Comparison of ENCODE assay signal across 1 cellular context in the genomic region with DNA sequence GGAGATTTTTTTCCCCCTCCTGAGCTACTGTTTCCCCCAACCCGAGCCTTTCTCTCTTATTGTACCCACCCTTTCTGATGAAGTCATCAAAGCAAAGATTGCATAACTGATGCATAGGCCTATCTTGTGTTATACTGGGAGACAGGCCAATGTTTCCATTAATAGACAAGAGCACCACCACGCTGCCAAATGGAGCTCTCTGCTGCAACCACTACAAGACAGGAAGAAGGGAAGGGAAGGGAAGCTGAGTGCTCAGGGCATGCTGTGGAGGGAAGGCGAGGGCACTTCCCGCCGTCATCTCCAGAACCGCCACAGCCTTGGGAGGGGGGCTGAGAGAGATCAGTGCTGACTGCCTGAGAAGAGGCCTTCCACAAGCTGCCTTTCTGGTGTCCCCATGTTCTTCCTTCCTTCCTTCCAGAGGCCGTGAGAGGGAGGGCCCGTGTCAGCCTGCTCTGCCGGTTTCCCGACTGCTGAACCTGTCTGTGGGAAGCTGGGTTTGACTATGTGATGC.
TF ChIP-seq lines count a peak whose summit lies in the region.

No MANE protein-coding gene starts in this region.

TF ChIP-seq in K562, 482 proteins besides CTCF, POLR2A, EP300 and RAD21 (continued from another document and continues in another):
- TF ChIP-seq, protein P1, sequence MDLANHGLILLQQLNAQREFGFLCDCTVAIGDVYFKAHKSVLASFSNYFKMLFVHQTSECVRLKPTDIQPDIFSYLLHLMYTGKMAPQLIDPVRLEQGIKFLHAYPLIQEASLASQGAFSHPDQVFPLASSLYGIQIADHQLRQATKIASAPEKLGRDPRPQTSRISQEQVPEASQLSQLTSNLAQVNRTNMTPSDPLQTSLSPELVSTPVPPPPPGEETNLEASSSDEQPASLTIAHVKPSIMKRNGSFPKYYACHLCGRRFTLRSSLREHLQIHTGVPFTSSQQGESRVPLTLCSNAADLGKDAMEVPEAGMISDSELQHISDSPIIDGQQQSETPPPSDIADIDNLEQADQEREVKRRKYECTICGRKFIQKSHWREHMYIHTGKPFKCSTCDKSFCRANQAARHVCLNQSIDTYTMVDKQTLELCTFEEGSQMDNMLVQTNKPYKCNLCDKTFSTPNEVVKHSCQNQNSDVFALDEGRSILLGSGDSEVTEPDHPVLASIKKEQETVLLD (IDR thresholded peaks at IDR 0.05): no peak
- TF ChIP-seq FIP1L1 (IDR thresholded peaks at IDR 0.05; ENCODE audit: low read depth, low read length, poor library complexity, severe bottlenecking) (no peak), SMAD1 (IDR thresholded peaks at IDR 0.05; ENCODE audit: low read depth, low read length, partially characterized antibody) (peak; percentile 39), ZNF146 (CRISPR knock-in tag; IDR thresholded peaks at IDR 0.05; ENCODE audit: unreplicated experiment) (no peak), CREM (IDR thresholded peaks at IDR 0.05; ENCODE audit: low read depth) (peak; percentile 26; the same call in 1 of the 2 replicates), ATF1 (CRISPR knock-in tag; IDR thresholded peaks at IDR 0.05) (no peak), ATF1 (tag; IDR thresholded peaks at IDR 0.05) (peak; percentile 50), CEBPG (CRISPR knock-in tag; IDR thresholded peaks at IDR 0.05) (peak; percentile 80), CEBPG (tag; conservative IDR thresholded peaks at IDR 0.05 in 1 of 2, IDR thresholded peaks at IDR 0.05 in 1 of 2) (peak; percentile 94 to 96), FOSL1 (tag; conservative IDR thresholded peaks at IDR 0.05) (no peak), FOS (IDR thresholded peaks at IDR 0.05; ENCODE audit: extremely low read depth, insufficient read length) (no peak), CHD1 (IDR thresholded peaks at IDR 0.05; ENCODE audit: low read length) (no peak), MAFF (IDR thresholded peaks at IDR 0.05; ENCODE audit: low read length) (no peak), HNRNPUL1 (IDR thresholded peaks at IDR 0.05; ENCODE audit: low read length) (no peak), RBM17 (IDR thresholded peaks at IDR 0.05; ENCODE audit: borderline replicate concordance, low read depth, low read length) (no peak), MEF2D (tag; conservative IDR thresholded peaks at IDR 0.05; ENCODE audit: low read depth) (peak; percentile 86), NFIC (IDR thresholded peaks at IDR 0.05) (peak; percentile 43; the same call in 1 of the 2 replicates), ETV1 (tag; conservative IDR thresholded peaks at IDR 0.05; ENCODE audit: low read depth) (0 out of 2 replicates have a peak, but pooled peaks have one; percentile 36), SMARCE1 (IDR thresholded peaks at IDR 0.05) (no peak), ATF7 (IDR thresholded peaks at IDR 0.05) (peak; percentile 85), ZNF507 (tag; conservative IDR thresholded peaks at IDR 0.05) (no peak), GABPA (tag; conservative IDR thresholded peaks at IDR 0.05; ENCODE audit: low read depth) (peak; percentile 52), ZNF766 (CRISPR knock-in tag; conservative IDR thresholded peaks at IDR 0.05) (0 out of 2 replicates have a peak, but pooled peaks have one; percentile 24), KAT8 (IDR thresholded peaks at IDR 0.05; ENCODE audit: low read depth) (no peak), CTBP1 (IDR thresholded peaks at IDR 0.05; ENCODE audit: borderline replicate concordance) (peak; percentile 38; the same call in 1 of the 2 replicates), JUND (IDR thresholded peaks at IDR 0.05; ENCODE audit: borderline replicate concordance, low read depth, low read length) (peak; percentile 62), JUND (tag; IDR thresholded peaks at IDR 0.05; ENCODE audit: borderline replicate concordance, low read depth, low read length) (peak; percentile 84; the same call in 2 of the 3 replicates), GTF2E2 (tag; IDR thresholded peaks at IDR 0.05) (no peak), CEBPB (tag; IDR thresholded peaks at IDR 0.05) (peak; percentile 96), ZKSCAN3 (CRISPR knock-in tag; IDR thresholded peaks at IDR 0.05) (no peak), TEAD2 (tag; IDR thresholded peaks at IDR 0.05) (no peak), ZNF445 (CRISPR knock-in tag; IDR thresholded peaks at IDR 0.05; ENCODE audit: low read depth) (no peak), ZNF644 (tag; IDR thresholded peaks at IDR 0.05; ENCODE audit: low read depth) (no peak), TBP (optimal IDR thresholded peaks at IDR 0.05; ENCODE audit: low read depth, low read length) (no peak), C11orf30 (IDR thresholded peaks at IDR 0.05; ENCODE audit: low read depth) (no peak), POLR2G (IDR thresholded peaks at IDR 0.05; ENCODE audit: low read depth, low read length) (no peak), L3MBTL2 (IDR thresholded peaks at IDR 0.05) (peak; percentile 84), RCOR1 (IDR thresholded peaks at IDR 0.05; ENCODE audit: borderline replicate concordance in 1 of 2, low read depth in 2 of 2, low read length in 2 of 2) (0 out of 4 replicates have a peak, but pooled peaks of 1 of the 2 experiments have one; percentile 33), ZNF436 (CRISPR knock-in tag; IDR thresholded peaks at IDR 0.05) (no peak), PHB2 (IDR thresholded peaks at IDR 0.05; ENCODE audit: low read depth) (no peak)
- TF ChIP-seq, protein P2, sequence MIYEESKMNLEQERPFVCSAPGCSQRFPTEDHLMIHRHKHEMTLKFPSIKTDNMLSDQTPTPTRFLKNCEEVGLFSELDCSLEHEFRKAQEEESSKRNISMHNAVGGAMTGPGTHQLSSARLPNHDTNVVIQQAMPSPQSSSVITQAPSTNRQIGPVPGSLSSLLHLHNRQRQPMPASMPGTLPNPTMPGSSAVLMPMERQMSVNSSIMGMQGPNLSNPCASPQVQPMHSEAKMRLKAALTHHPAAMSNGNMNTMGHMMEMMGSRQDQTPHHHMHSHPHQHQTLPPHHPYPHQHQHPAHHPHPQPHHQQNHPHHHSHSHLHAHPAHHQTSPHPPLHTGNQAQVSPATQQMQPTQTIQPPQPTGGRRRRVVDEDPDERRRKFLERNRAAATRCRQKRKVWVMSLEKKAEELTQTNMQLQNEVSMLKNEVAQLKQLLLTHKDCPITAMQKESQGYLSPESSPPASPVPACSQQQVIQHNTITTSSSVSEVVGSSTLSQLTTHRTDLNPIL (CRISPR knock-in tag; IDR thresholded peaks at IDR 0.05): no peak
- TF ChIP-seq, protein P3, sequence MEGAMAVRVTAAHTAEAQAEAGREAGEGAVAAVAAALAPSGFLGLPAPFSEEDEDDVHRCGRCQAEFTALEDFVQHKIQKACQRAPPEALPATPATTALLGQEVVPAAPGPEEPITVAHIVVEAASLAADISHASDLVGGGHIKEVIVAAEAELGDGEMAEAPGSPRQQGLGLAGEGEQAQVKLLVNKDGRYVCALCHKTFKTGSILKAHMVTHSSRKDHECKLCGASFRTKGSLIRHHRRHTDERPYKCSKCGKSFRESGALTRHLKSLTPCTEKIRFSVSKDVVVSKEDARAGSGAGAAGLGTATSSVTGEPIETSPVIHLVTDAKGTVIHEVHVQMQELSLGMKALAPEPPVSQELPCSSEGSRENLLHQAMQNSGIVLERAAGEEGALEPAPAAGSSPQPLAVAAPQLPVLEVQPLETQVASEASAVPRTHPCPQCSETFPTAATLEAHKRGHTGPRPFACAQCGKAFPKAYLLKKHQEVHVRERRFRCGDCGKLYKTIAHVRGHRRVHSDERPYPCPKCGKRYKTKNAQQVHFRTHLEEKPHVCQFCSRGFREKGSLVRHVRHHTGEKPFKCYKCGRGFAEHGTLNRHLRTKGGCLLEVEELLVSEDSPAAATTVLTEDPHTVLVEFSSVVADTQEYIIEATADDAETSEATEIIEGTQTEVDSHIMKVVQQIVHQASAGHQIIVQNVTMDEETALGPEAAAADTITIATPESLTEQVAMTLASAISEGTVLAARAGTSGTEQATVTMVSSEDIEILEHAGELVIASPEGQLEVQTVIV (CRISPR knock-in tag; IDR thresholded peaks at IDR 0.05; ENCODE audit: borderline replicate concordance): no peak
- TF ChIP-seq, protein P4, sequence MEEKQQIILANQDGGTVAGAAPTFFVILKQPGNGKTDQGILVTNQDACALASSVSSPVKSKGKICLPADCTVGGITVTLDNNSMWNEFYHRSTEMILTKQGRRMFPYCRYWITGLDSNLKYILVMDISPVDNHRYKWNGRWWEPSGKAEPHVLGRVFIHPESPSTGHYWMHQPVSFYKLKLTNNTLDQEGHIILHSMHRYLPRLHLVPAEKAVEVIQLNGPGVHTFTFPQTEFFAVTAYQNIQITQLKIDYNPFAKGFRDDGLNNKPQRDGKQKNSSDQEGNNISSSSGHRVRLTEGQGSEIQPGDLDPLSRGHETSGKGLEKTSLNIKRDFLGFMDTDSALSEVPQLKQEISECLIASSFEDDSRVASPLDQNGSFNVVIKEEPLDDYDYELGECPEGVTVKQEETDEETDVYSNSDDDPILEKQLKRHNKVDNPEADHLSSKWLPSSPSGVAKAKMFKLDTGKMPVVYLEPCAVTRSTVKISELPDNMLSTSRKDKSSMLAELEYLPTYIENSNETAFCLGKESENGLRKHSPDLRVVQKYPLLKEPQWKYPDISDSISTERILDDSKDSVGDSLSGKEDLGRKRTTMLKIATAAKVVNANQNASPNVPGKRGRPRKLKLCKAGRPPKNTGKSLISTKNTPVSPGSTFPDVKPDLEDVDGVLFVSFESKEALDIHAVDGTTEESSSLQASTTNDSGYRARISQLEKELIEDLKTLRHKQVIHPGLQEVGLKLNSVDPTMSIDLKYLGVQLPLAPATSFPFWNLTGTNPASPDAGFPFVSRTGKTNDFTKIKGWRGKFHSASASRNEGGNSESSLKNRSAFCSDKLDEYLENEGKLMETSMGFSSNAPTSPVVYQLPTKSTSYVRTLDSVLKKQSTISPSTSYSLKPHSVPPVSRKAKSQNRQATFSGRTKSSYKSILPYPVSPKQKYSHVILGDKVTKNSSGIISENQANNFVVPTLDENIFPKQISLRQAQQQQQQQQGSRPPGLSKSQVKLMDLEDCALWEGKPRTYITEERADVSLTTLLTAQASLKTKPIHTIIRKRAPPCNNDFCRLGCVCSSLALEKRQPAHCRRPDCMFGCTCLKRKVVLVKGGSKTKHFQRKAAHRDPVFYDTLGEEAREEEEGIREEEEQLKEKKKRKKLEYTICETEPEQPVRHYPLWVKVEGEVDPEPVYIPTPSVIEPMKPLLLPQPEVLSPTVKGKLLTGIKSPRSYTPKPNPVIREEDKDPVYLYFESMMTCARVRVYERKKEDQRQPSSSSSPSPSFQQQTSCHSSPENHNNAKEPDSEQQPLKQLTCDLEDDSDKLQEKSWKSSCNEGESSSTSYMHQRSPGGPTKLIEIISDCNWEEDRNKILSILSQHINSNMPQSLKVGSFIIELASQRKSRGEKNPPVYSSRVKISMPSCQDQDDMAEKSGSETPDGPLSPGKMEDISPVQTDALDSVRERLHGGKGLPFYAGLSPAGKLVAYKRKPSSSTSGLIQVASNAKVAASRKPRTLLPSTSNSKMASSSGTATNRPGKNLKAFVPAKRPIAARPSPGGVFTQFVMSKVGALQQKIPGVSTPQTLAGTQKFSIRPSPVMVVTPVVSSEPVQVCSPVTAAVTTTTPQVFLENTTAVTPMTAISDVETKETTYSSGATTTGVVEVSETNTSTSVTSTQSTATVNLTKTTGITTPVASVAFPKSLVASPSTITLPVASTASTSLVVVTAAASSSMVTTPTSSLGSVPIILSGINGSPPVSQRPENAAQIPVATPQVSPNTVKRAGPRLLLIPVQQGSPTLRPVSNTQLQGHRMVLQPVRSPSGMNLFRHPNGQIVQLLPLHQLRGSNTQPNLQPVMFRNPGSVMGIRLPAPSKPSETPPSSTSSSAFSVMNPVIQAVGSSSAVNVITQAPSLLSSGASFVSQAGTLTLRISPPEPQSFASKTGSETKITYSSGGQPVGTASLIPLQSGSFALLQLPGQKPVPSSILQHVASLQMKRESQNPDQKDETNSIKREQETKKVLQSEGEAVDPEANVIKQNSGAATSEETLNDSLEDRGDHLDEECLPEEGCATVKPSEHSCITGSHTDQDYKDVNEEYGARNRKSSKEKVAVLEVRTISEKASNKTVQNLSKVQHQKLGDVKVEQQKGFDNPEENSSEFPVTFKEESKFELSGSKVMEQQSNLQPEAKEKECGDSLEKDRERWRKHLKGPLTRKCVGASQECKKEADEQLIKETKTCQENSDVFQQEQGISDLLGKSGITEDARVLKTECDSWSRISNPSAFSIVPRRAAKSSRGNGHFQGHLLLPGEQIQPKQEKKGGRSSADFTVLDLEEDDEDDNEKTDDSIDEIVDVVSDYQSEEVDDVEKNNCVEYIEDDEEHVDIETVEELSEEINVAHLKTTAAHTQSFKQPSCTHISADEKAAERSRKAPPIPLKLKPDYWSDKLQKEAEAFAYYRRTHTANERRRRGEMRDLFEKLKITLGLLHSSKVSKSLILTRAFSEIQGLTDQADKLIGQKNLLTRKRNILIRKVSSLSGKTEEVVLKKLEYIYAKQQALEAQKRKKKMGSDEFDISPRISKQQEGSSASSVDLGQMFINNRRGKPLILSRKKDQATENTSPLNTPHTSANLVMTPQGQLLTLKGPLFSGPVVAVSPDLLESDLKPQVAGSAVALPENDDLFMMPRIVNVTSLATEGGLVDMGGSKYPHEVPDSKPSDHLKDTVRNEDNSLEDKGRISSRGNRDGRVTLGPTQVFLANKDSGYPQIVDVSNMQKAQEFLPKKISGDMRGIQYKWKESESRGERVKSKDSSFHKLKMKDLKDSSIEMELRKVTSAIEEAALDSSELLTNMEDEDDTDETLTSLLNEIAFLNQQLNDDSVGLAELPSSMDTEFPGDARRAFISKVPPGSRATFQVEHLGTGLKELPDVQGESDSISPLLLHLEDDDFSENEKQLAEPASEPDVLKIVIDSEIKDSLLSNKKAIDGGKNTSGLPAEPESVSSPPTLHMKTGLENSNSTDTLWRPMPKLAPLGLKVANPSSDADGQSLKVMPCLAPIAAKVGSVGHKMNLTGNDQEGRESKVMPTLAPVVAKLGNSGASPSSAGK (IDR thresholded peaks at IDR 0.05): peak; percentile 51
- TF ChIP-seq, protein P5, sequence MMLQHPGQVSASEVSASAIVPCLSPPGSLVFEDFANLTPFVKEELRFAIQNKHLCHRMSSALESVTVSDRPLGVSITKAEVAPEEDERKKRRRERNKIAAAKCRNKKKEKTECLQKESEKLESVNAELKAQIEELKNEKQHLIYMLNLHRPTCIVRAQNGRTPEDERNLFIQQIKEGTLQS (IDR thresholded peaks at IDR 0.05): peak; percentile 88
- TF ChIP-seq, protein P5 (CRISPR knock-in tag; conservative IDR thresholded peaks at IDR 0.05): no peak
- TF ChIP-seq, protein P6, sequence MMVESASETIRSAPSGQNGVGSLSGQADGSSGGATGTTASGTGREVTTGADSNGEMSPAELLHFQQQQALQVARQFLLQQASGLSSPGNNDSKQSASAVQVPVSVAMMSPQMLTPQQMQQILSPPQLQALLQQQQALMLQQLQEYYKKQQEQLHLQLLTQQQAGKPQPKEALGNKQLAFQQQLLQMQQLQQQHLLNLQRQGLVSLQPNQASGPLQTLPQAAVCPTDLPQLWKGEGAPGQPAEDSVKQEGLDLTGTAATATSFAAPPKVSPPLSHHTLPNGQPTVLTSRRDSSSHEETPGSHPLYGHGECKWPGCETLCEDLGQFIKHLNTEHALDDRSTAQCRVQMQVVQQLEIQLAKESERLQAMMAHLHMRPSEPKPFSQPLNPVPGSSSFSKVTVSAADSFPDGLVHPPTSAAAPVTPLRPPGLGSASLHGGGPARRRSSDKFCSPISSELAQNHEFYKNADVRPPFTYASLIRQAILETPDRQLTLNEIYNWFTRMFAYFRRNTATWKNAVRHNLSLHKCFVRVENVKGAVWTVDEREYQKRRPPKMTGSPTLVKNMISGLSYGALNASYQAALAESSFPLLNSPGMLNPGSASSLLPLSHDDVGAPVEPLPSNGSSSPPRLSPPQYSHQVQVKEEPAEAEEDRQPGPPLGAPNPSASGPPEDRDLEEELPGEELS (CRISPR knock-in tag; IDR thresholded peaks at IDR 0.05; ENCODE audit: borderline replicate concordance): no peak
